Comparison of ENCODE assay signal across 1 cellular context in genomic region chr6:139983555-139984276, GRCh38.
TF ChIP-seq lines count a peak whose summit lies in the region.

No MANE protein-coding gene starts in this region.

TF ChIP-seq in HEK293, 187 proteins besides CTCF, POLR2A, EP300 and RAD21:
- no peak for TF ChIP-seq BCL6B (tag by site-specific recombination; IDR thresholded peaks at IDR 0.05)
- TF ChIP-seq ZBTB26 (tag by site-specific recombination; optimal IDR thresholded peaks at IDR 0.05): no peak
- TF ChIP-seq ZNF24 (tag by site-specific recombination; IDR thresholded peaks at IDR 0.05): no peak
- TF ChIP-seq ZNF274 (IDR thresholded peaks at IDR 0.05; ENCODE audit: low read length): no peak
- TF ChIP-seq ZNF274 (tag by site-specific recombination; IDR thresholded peaks at IDR 0.05; ENCODE audit: borderline replicate concordance): no peak
- no peak for TF ChIP-seq ZNF548 (tag by site-specific recombination; IDR thresholded peaks at IDR 0.05)
- no peak for TF ChIP-seq PRDM4 (tag by site-specific recombination; IDR thresholded peaks at IDR 0.05)
- 0 out of 2 replicates have a peak, but pooled peaks have one; percentile 35 for TF ChIP-seq MYNN (tag by site-specific recombination; IDR thresholded peaks at IDR 0.05; ENCODE audit: borderline replicate concordance)
- 0 out of 2 replicates have a peak, but pooled peaks have one; percentile 11 for TF ChIP-seq ZNF335 (tag by site-specific recombination; conservative IDR thresholded peaks at IDR 0.05)
- TF ChIP-seq, protein P1, sequence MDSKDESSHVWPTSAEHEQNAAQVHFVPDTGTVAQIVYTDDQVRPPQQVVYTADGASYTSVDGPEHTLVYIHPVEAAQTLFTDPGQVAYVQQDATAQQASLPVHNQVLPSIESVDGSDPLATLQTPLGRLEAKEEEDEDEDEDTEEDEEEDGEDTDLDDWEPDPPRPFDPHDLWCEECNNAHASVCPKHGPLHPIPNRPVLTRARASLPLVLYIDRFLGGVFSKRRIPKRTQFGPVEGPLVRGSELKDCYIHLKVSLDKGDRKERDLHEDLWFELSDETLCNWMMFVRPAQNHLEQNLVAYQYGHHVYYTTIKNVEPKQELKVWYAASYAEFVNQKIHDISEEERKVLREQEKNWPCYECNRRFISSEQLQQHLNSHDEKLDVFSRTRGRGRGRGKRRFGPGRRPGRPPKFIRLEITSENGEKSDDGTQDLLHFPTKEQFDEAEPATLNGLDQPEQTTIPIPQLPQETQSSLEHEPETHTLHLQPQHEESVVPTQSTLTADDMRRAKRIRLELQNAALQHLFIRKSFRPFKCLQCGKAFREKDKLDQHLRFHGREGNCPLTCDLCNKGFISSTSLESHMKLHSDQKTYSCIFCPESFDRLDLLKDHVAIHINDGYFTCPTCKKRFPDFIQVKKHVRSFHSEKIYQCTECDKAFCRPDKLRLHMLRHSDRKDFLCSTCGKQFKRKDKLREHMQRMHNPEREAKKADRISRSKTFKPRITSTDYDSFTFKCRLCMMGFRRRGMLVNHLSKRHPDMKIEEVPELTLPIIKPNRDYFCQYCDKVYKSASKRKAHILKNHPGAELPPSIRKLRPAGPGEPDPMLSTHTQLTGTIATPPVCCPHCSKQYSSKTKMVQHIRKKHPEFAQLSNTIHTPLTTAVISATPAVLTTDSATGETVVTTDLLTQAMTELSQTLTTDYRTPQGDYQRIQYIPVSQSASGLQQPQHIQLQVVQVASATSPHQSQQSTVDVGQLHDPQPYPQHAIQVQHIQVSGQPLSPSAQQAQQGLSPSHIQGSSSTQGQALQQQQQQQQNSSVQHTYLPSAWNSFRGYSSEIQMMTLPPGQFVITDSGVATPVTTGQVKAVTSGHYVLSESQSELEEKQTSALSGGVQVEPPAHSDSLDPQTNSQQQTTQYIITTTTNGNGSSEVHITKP (tag by site-specific recombination; IDR thresholded peaks at IDR 0.05): peak; percentile 69
- no peak for TF ChIP-seq HOXA7 (CRISPR knock-in tag; IDR thresholded peaks at IDR 0.05; ENCODE audit: borderline replicate concordance)
- no peak for TF ChIP-seq ZNF138 (tag by site-specific recombination; IDR thresholded peaks at IDR 0.05; ENCODE audit: borderline replicate concordance)
- TF ChIP-seq, protein P2, sequence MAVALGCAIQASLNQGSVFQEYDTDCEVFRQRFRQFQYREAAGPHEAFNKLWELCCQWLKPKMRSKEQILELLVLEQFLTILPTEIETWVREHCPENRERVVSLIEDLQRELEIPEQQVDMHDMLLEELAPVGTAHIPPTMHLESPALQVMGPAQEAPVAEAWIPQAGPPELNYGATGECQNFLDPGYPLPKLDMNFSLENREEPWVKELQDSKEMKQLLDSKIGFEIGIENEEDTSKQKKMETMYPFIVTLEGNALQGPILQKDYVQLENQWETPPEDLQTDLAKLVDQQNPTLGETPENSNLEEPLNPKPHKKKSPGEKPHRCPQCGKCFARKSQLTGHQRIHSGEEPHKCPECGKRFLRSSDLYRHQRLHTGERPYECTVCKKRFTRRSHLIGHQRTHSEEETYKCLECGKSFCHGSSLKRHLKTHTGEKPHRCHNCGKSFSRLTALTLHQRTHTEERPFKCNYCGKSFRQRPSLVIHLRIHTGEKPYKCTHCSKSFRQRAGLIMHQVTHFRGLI (tag by site-specific recombination; IDR thresholded peaks at IDR 0.05): no peak
- TF ChIP-seq ZNF324 (tag by site-specific recombination; IDR thresholded peaks at IDR 0.05): no peak
- TF ChIP-seq KLF8 (tag by site-specific recombination; IDR thresholded peaks at IDR 0.05): no peak
- TF ChIP-seq PATZ1 (tag by site-specific recombination; IDR thresholded peaks at IDR 0.05): no peak
- TF ChIP-seq ZNF571 (tag by site-specific recombination; IDR thresholded peaks at IDR 0.05): no peak
- no peak for TF ChIP-seq ZNF670 (tag by site-specific recombination; IDR thresholded peaks at IDR 0.05; ENCODE audit: low read depth)
- TF ChIP-seq, protein P3, sequence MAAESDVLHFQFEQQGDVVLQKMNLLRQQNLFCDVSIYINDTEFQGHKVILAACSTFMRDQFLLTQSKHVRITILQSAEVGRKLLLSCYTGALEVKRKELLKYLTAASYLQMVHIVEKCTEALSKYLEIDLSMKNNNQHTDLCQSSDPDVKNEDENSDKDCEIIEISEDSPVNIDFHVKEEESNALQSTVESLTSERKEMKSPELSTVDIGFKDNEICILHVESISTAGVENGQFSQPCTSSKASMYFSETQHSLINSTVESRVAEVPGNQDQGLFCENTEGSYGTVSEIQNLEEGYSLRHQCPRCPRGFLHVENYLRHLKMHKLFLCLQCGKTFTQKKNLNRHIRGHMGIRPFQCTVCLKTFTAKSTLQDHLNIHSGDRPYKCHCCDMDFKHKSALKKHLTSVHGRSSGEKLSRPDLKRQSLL (tag by site-specific recombination; IDR thresholded peaks at IDR 0.05): no peak
- 0 out of 2 replicates have a peak, but pooled peaks have one; percentile 11 for TF ChIP-seq ZNF398 (tag by site-specific recombination; IDR thresholded peaks at IDR 0.05)
- TF ChIP-seq YY2 (tag by site-specific recombination; IDR thresholded peaks at IDR 0.05): no peak
- TF ChIP-seq ZNF843 (tag by site-specific recombination; IDR thresholded peaks at IDR 0.05): no peak
- TF ChIP-seq ZNF658 (tag by site-specific recombination; IDR thresholded peaks at IDR 0.05): no peak
